In the genomic region with DNA sequence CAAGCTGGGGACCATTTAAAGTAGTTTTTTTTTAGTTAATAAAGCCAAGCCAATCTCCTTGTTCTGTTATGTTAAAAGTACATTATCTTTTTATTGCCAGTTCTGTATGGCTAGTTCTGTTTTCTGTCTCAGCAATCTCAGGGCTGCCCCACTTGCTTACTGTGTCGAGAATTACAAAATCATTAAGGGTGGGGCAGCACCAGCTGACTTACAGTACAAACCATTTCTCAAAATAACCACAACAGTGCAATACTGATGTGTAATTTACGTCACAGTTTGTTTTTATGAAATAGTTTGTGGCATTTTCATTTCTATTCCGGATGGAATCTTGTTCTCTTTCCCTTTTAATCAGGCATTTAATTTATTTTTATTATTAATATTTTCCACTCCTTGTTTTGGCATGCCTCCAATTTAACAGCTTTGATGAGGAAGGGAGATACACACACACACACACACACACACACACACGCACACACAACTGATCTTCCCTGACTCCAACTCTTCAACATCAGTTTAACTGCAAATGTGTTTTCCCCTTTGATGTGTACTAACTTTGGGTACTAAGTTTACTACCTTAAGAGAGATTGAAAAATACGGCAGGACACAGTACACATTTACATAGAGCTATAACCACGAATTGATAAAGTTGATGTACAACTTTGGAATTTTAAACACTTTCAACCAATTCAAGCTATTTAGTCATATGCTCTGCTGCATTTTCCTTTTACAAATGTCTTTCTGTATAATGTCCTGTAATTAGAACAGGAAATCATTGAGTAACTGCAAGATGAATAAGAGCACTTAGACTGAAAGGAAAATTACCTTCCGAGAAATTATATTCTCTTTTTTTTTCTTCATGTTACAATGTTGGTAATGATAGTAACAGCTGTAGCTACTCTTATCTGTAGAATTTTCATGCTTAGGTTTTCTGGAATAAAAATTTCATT, we compare ENCODE assay signal across 8 cellular contexts.
DNase-seq lines count a peak whose midpoint lies in the region; ATAC-seq, FAIRE-seq and TF ChIP-seq lines count a peak whose summit lies in the region.

No MANE protein-coding gene starts in this region.

- no peaks in the 10 kb centered on the region for H4K20me1 ChIP-seq in Karpas-422 (ENCODE audit: insufficient read depth, low read depth, low read length)

- no peaks in the 10 kb centered on the region for H3K9me3 ChIP-seq in kidney (ENCODE audit: control insufficient read depth in 1 of 2, low read length in 2 of 2)
- H3K9me3 ChIP-seq in Karpas-422 (ENCODE audit: low read length) = no peaks in the 10 kb centered on the region

- H3K9ac ChIP-seq in kidney (ENCODE audit: low read length in 2 of 2) (peak overlapping the region; percentile 17 to 20), Karpas-422 (ENCODE audit: low read length) (no peak overlapping the region)

- H3K27me3 ChIP-seq in Karpas-422 (ENCODE audit: low read length) = no peaks in the 10 kb centered on the region

- H3K36me3 ChIP-seq in kidney (ENCODE audit: control insufficient read depth in 1 of 2, insufficient read depth in 2 of 2, low read length in 2 of 2) (no peaks in the 10 kb centered on the region), Karpas-422 (ENCODE audit: insufficient read depth, low read length) (no peaks in the 10 kb centered on the region)

- intact Hi-C loops in Calu3 (cut with micrococcal nuclease; ENCODE audit: unreplicated experiment) = loop anchor here (5.0 kb wide), 1 partner anchor 51 kb away; no protein-coding TSS in a partner anchor
- intact Hi-C loops in kidney (cut with DNase I) = no loop called here

- TF ChIP-seq CTCF in Calu3 (IDR thresholded peaks at IDR 0.05; ENCODE audit: unreplicated experiment) = no peak
- TF ChIP-seq CTCF in kidney (IDR thresholded peaks at IDR 0.05; ENCODE audit: borderline replicate concordance, extremely low read depth, insufficient read depth) = no peak

- peak; percentile 30 for ATAC-seq in HG02678 (IDR thresholded peaks at IDR 0.05; ENCODE audit: unreplicated experiment)
- peak; percentile 44 for ATAC-seq in activated naive CD8-positive, alpha-beta T cell treated with anti-CD3 and anti-CD28 coated beads, Interleukin-2, amount 50 U/mL, for 24 hours

- H3K9me2 ChIP-seq in Karpas-422 (replicated peaks; ENCODE audit: insufficient read depth, low read length) = no peaks in the 10 kb centered on the region

- peak; percentile 44 for DNase-seq in Calu3
- peak; percentile 44 for DNase-seq in activated naive CD8-positive, alpha-beta T cell treated with anti-CD3 and anti-CD28 coated beads, Interleukin-2, amount 50 U/mL, for 24 hours
- DNase-seq in kidney = no peak
- DNase-seq in stimulated activated CD8-positive, alpha-beta memory T cell treated with anti-CD3 and anti-CD28 coated beads, Interleukin-15, amount 100 ng/mL, for 48 hours (ENCODE audit: low read depth in 2 of 2) = peak; percentile 4 to 21
- no peak for DNase-seq in occipital lobe (lab: John Stamatoyannopoulos, UW)
- no peak for DNase-seq in Karpas-422

- peak overlapping the region; percentile 46 for H3K4me3 Mint-ChIP-seq in Calu3 (ENCODE audit: low read depth, unreplicated experiment)
- peak overlapping the region; percentile 68 for H3K4me3 Mint-ChIP-seq in activated naive CD8-positive, alpha-beta T cell treated with anti-CD3 and anti-CD28 coated beads, Interleukin-2, amount 50 U/mL, for 24 hours

- peak; percentile 52 for FAIRE-seq in kidney (lab: Jason Lieb, UNC)

- no peaks in the 10 kb centered on the region for H3K27me3 Mint-ChIP-seq in Calu3 (ENCODE audit: unreplicated experiment)
- H3K27me3 Mint-ChIP-seq in activated naive CD8-positive, alpha-beta T cell treated with anti-CD3 and anti-CD28 coated beads, Interleukin-2, amount 50 U/mL, for 24 hours = no peaks in the 10 kb centered on the region

- peaks cover 8% of the 10 kb centered on the region for H3K36me3 Mint-ChIP-seq in Calu3 (ENCODE audit: insufficient read depth, unreplicated experiment)
- peaks cover 36% of the 10 kb centered on the region for H3K36me3 Mint-ChIP-seq in activated naive CD8-positive, alpha-beta T cell treated with anti-CD3 and anti-CD28 coated beads, Interleukin-2, amount 50 U/mL, for 24 hours (ENCODE audit: low read depth)

- no peak overlapping the region for H3K4me2 ChIP-seq in Karpas-422 (ENCODE audit: low read depth, low read length, poor library complexity, severe bottlenecking)

- peaks cover 9 to 10% of the 10 kb centered on the region in 2 donors for H3K4me1 ChIP-seq in kidney (ENCODE audit: control insufficient read depth in 1 of 2, insufficient read depth in 1 of 2, low read depth in 1 of 2, low read length in 2 of 2)
- peaks cover 3% of the 10 kb centered on the region for H3K4me1 ChIP-seq in Karpas-422 (ENCODE audit: low read length)

- peak overlapping the region; percentile 53 to 78 for H3K27ac ChIP-seq in kidney (ENCODE audit: low read depth in 2 of 2, low read length in 2 of 2)
- H3K27ac ChIP-seq in Karpas-422 (ENCODE audit: low read length) = no peak overlapping the region

- H3K4me3 ChIP-seq in kidney (ENCODE audit: low read length in 2 of 2) = peak overlapping the region; percentile 8 to 19
- no peak overlapping the region for H3K4me3 ChIP-seq in Karpas-422 (ENCODE audit: low read length)

- H3K79me2 ChIP-seq in Karpas-422 (ENCODE audit: low read length) = no peaks in the 10 kb centered on the region

- peak overlapping the region; percentile 60 for H3K27ac Mint-ChIP-seq in Calu3 (ENCODE audit: unreplicated experiment)
- H3K27ac Mint-ChIP-seq in activated naive CD8-positive, alpha-beta T cell treated with anti-CD3 and anti-CD28 coated beads, Interleukin-2, amount 50 U/mL, for 24 hours = peak overlapping the region; percentile 97

- no peak overlapping the region for H2AFZ ChIP-seq in Karpas-422 (ENCODE audit: low read length)

- no TSS peak for BruUV-seq in Calu3 (replicated peaks; lab: Mats Ljungman, UMichigan)

- CTCF ChIA-PET in Calu3 (lab: Charles Lee) = interaction anchor here (0.5 to 1.4 kb wide), 6 partner anchors 12 to 252 kb away, joined by 3 to 5 read pairs (median 3); no protein-coding TSS in a partner anchor

- no peaks in the 10 kb centered on the region for H3K9me3 Mint-ChIP-seq in Calu3 (ENCODE audit: low read depth, unreplicated experiment)
- H3K9me3 Mint-ChIP-seq in activated naive CD8-positive, alpha-beta T cell treated with anti-CD3 and anti-CD28 coated beads, Interleukin-2, amount 50 U/mL, for 24 hours = no peaks in the 10 kb centered on the region

- peaks cover 41% of the 10 kb centered on the region for H3K4me1 Mint-ChIP-seq in Calu3 (ENCODE audit: low read depth, unreplicated experiment)
- H3K4me1 Mint-ChIP-seq in activated naive CD8-positive, alpha-beta T cell treated with anti-CD3 and anti-CD28 coated beads, Interleukin-2, amount 50 U/mL, for 24 hours = peaks cover 82% of the 10 kb centered on the region

TF ChIP-seq in PFSK-1, 5 proteins besides CTCF, POLR2A, EP300 and RAD21:
- peak; percentile 14; the same call in 1 of the 2 replicates for TF ChIP-seq SIN3A (IDR thresholded peaks at IDR 0.05; ENCODE audit: borderline replicate concordance, insufficient read depth, low read length)
- TF ChIP-seq FOXP2 (optimal IDR thresholded peaks at IDR 0.05; ENCODE audit: borderline replicate concordance, extremely low read depth, extremely low read length, insufficient read depth) = no peak
- TF ChIP-seq, protein P1, sequence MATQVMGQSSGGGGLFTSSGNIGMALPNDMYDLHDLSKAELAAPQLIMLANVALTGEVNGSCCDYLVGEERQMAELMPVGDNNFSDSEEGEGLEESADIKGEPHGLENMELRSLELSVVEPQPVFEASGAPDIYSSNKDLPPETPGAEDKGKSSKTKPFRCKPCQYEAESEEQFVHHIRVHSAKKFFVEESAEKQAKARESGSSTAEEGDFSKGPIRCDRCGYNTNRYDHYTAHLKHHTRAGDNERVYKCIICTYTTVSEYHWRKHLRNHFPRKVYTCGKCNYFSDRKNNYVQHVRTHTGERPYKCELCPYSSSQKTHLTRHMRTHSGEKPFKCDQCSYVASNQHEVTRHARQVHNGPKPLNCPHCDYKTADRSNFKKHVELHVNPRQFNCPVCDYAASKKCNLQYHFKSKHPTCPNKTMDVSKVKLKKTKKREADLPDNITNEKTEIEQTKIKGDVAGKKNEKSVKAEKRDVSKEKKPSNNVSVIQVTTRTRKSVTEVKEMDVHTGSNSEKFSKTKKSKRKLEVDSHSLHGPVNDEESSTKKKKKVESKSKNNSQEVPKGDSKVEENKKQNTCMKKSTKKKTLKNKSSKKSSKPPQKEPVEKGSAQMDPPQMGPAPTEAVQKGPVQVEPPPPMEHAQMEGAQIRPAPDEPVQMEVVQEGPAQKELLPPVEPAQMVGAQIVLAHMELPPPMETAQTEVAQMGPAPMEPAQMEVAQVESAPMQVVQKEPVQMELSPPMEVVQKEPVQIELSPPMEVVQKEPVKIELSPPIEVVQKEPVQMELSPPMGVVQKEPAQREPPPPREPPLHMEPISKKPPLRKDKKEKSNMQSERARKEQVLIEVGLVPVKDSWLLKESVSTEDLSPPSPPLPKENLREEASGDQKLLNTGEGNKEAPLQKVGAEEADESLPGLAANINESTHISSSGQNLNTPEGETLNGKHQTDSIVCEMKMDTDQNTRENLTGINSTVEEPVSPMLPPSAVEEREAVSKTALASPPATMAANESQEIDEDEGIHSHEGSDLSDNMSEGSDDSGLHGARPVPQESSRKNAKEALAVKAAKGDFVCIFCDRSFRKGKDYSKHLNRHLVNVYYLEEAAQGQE (IDR thresholded peaks at IDR 0.05; ENCODE audit: insufficient read depth in 1 of 2, low read depth in 2 of 2, low read length in 2 of 2) = no peak
- no peak for TF ChIP-seq TAF1 (IDR thresholded peaks at IDR 0.05; ENCODE audit: borderline replicate concordance, insufficient read depth, low read length)
- TF ChIP-seq POLR2AphosphoS5 (IDR thresholded peaks at IDR 0.05; ENCODE audit: low read depth, low read length) = no peak

Comparison
In these comparisons a context has a peak if more than half of its experiments do, and no peak if none do; other contexts are left out.
1. DNase-seq: peak in Calu3 (single experiment), activated naive CD8-positive, alpha-beta T cell treated with anti-CD3 and anti-CD28 coated beads, Interleukin-2, amount 50 U/mL, for 24 hours (single experiment) and stimulated activated CD8-positive, alpha-beta memory T cell treated with anti-CD3 and anti-CD28 coated beads, Interleukin-15, amount 100 ng/mL, for 48 hours (2 of 2); none in kidney (single experiment), occipital lobe (single experiment) and Karpas-422 (single experiment).